In the genomic region with DNA sequence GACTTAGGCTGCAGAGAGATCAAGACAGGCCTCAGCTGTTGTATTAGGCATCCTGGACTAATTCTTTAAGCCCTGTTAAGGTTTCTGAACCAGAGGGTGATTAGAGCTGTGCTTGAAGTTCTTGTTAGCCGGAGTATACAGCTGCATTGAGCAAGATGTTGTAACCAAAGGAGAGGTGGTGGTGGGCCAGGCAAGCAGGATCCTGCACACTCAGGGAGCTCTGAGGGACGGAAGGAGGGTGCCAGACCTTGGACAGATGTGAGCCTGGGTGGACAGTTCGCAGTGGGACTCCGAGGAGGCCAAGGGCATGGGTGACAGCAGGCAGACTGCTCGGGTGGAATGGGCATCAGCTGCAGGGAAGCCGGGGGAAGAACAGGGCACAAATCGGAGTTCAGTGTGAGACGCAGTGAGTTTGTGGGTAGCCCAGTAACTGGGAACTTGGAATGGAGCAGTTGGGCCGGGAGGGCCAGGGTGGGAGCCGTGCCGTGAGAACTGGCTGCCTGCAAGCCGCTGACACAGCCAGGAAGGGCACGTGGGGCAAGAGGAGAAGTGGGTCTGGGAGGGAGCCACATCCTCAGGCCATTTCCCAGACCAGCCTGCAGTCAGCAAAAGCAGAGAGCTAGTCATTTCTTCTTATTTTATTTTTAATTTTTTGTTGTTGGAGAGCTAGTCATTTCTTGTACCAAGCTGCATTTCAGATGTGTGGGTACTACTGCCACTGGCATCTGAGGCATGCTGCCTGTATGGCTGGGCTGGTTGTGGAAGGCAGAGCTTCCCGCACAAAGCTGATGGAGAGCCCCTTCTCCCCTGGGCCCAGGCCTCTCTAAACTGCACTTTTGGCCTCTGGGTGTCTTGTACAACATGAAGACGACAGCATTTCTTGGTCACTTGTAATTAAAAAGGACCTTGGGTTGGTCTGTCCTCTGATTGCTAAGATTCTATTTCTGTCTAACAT, we compare ENCODE assay signal across 13 cellular contexts.
DNase-seq lines count a peak whose midpoint lies in the region; ATAC-seq and TF ChIP-seq lines count a peak whose summit lies in the region.
"Had no signal": no experiment of that assay in that cellular context is flagged by ENCODE, and none has a peak within 500 bp of the region (broad histone marks: within the 10 kb centered on the region; RNA-seq: fewer than 3 reads in every experiment).

No MANE protein-coding gene starts in this region.

- H3K27ac Mint-ChIP-seq in activated naive CD4-positive, alpha-beta T cell treated with anti-CD3 and anti-CD28 coated beads, Interleukin-2, amount 10 ng/mL, durations not matched to agents 7 days and 5 days = peak overlapping the region; percentile 24
- H3K27ac Mint-ChIP-seq in naive thymus-derived CD4-positive, alpha-beta T cell = peak overlapping the region in 4 of 9 donors; percentile 3 to 81 (median 56)
- H3K27ac Mint-ChIP-seq in endothelial cell (ENCODE audit: unreplicated experiment) = no peak overlapping the region
- H3K27ac Mint-ChIP-seq: IgD-negative memory B cell, nephron had no signal

- POLR2A ChIA-PET in naive thymus-derived CD4-positive, alpha-beta T cell (lab: Charles Lee) = no interaction called here

- peak; percentile 18 for ATAC-seq in naive thymus-derived CD4-positive, alpha-beta T cell

- no peak overlapping the region for H3K27ac ChIP-seq in naive thymus-derived CD4-positive, alpha-beta T cell (ENCODE audit: low read depth, low read length)
- H3K27ac ChIP-seq in vagina = peak overlapping the region; percentile 70
- peak overlapping the region in 2 of 4 donors; percentile 12 to 30 for H3K27ac ChIP-seq in esophagus muscularis mucosa (replicated peaks in 1 of 4)
- H3K27ac ChIP-seq: colonic mucosa, PC-9 had no signal

- intact Hi-C loops in naive thymus-derived CD4-positive, alpha-beta T cell (cut with micrococcal nuclease) = no loop called here
- intact Hi-C loops in vagina (cut with DNase I) (no loop called here), esophagus muscularis mucosa (cut with DNase I) (no loop called here)

- CTCF ChIA-PET in activated naive CD4-positive, alpha-beta T cell treated with anti-CD3 and anti-CD28 coated beads, Interleukin-2, amount 10 ng/mL, durations not matched to agents 7 days and 5 days (lab: Charles Lee) = no interaction called here
- CTCF ChIA-PET in naive thymus-derived CD4-positive, alpha-beta T cell (lab: Charles Lee) = interaction anchor here (0.8 kb wide), 1 partner anchor 42 kb away, joined by 3 read pairs; no protein-coding TSS in a partner anchor

- whole genome bisulfite sequencing in esophagus muscularis mucosa = 65% methylated on average over 15 of the region's 15 CpGs

- DNase-seq in activated naive CD4-positive, alpha-beta T cell treated with anti-CD3 and anti-CD28 coated beads, Interleukin-2, amount 10 ng/mL, durations not matched to agents 7 days and 5 days = no peak
- DNase-seq in activated naive CD4-positive, alpha-beta T cell treated with anti-CD3 and anti-CD28 coated beads, Interleukin-2, amount 50 U/mL, for 16 hours = no peak
- DNase-seq in foreskin fibroblast (peak; percentile 56 to 68), vagina (ENCODE audit: extremely low spot score in 2 of 2) (no peak), esophagus muscularis mucosa (ENCODE audit: extremely low spot score) (no peak), endothelial cell (ENCODE audit: low spot score) (no peak)
- no peak for DNase-seq in naive thymus-derived CD4-positive, alpha-beta T cell
- DNase-seq in stimulated activated CD4-positive, alpha-beta T cell treated with anti-CD3 and anti-CD28 coated beads, Interleukin-4, amount 100 ng/mL, for 4 hours = no peak
- DNase-seq: colonic mucosa, trophoblast cell had no signal

- H3K4me3 Mint-ChIP-seq in activated naive CD4-positive, alpha-beta T cell treated with anti-CD3 and anti-CD28 coated beads, Interleukin-2, amount 10 ng/mL, durations not matched to agents 7 days and 5 days = no peak overlapping the region
- H3K4me3 Mint-ChIP-seq in naive thymus-derived CD4-positive, alpha-beta T cell = no peak overlapping the region
- H3K4me3 Mint-ChIP-seq in endothelial cell (ENCODE audit: unreplicated experiment) = no peak overlapping the region
- H3K4me3 Mint-ChIP-seq: nephron had no signal

- H3K4me3 ChIP-seq in foreskin fibroblast (ENCODE audit: low read depth in 1 of 2, low read length in 2 of 2) (no peak overlapping the region), vagina (no peak overlapping the region), esophagus muscularis mucosa (no peak overlapping the region)
- no peak overlapping the region for H3K4me3 ChIP-seq in naive thymus-derived CD4-positive, alpha-beta T cell (ENCODE audit: low read length)
- H3K4me3 ChIP-seq: colonic mucosa, PC-9 had no signal

- peaks cover 0 to 94% (median 11%) of the 10 kb centered on the region in 3 experiments for H3K36me3 ChIP-seq in naive thymus-derived CD4-positive, alpha-beta T cell (ENCODE audit: control insufficient read depth in 2 of 3, insufficient read depth in 3 of 3, low read length in 3 of 3)
- peaks cover 0 to 31% of the 10 kb centered on the region in 2 donors for H3K36me3 ChIP-seq in vagina
- peaks cover 17 to 80% (median 68%) of the 10 kb centered on the region in 4 donors for H3K36me3 ChIP-seq in esophagus muscularis mucosa
- H3K36me3 ChIP-seq: colonic mucosa had no signal

- H3K27me3 ChIP-seq in naive thymus-derived CD4-positive, alpha-beta T cell (ENCODE audit: control insufficient read depth in 2 of 2, insufficient read depth in 2 of 2, low read length in 2 of 2) = no peaks in the 10 kb centered on the region
- no peaks in the 10 kb centered on the region for H3K27me3 ChIP-seq in vagina
- no peaks in the 10 kb centered on the region for H3K27me3 ChIP-seq in esophagus muscularis mucosa
- H3K27me3 ChIP-seq: colonic mucosa had no signal

- H3K27me3 Mint-ChIP-seq in activated naive CD4-positive, alpha-beta T cell treated with anti-CD3 and anti-CD28 coated beads, Interleukin-2, amount 10 ng/mL, durations not matched to agents 7 days and 5 days = no peaks in the 10 kb centered on the region
- H3K27me3 Mint-ChIP-seq in naive thymus-derived CD4-positive, alpha-beta T cell = no peaks in the 10 kb centered on the region
- H3K27me3 Mint-ChIP-seq in endothelial cell (ENCODE audit: unreplicated experiment) = peaks cover 9% of the 10 kb centered on the region
- H3K27me3 Mint-ChIP-seq: IgD-negative memory B cell had no signal

- no peak for TF ChIP-seq EP300 in esophagus muscularis mucosa (IDR thresholded peaks at IDR 0.05)

- H3K9me3 ChIP-seq in naive thymus-derived CD4-positive, alpha-beta T cell (ENCODE audit: control insufficient read depth in 2 of 3, low read length in 3 of 3) = no peaks in the 10 kb centered on the region
- H3K9me3 ChIP-seq in vagina (no peaks in the 10 kb centered on the region), esophagus muscularis mucosa (no peaks in the 10 kb centered on the region)
- H3K9me3 ChIP-seq: colonic mucosa had no signal

- no peaks in the 10 kb centered on the region for H3K4me1 Mint-ChIP-seq in activated naive CD4-positive, alpha-beta T cell treated with anti-CD3 and anti-CD28 coated beads, Interleukin-2, amount 10 ng/mL, durations not matched to agents 7 days and 5 days
- H3K4me1 Mint-ChIP-seq in naive thymus-derived CD4-positive, alpha-beta T cell = peaks cover 0 to 16% (median 3%) of the 10 kb centered on the region in 7 donors
- no peaks in the 10 kb centered on the region for H3K4me1 Mint-ChIP-seq in endothelial cell (ENCODE audit: unreplicated experiment)
- H3K4me1 Mint-ChIP-seq: IgD-negative memory B cell had no signal

- no peaks in the 10 kb centered on the region for H3K4me1 ChIP-seq in naive thymus-derived CD4-positive, alpha-beta T cell (ENCODE audit: control insufficient read depth in 2 of 2, insufficient read depth in 2 of 2, low read length in 2 of 2)
- peaks cover 46% of the 10 kb centered on the region for H3K4me1 ChIP-seq in vagina
- H3K4me1 ChIP-seq in esophagus muscularis mucosa = peaks cover 26 to 33% (median 31%) of the 10 kb centered on the region in 4 donors
- H3K4me1 ChIP-seq: colonic mucosa had no signal

- H3K36me3 Mint-ChIP-seq in activated naive CD4-positive, alpha-beta T cell treated with anti-CD3 and anti-CD28 coated beads, Interleukin-2, amount 10 ng/mL, durations not matched to agents 7 days and 5 days = peaks cover 2% of the 10 kb centered on the region
- peaks cover 2 to 67% (median 46%) of the 10 kb centered on the region in 5 donors for H3K36me3 Mint-ChIP-seq in naive thymus-derived CD4-positive, alpha-beta T cell
- H3K36me3 Mint-ChIP-seq in endothelial cell (ENCODE audit: low read depth, unreplicated experiment) = peaks cover 54% of the 10 kb centered on the region

- TF ChIP-seq POLR2A in vagina (IDR thresholded peaks at IDR 0.05) (no peak), esophagus muscularis mucosa (IDR thresholded peaks at IDR 0.05; ENCODE audit: low read depth) (no peak)

- H3K9me3 Mint-ChIP-seq in activated naive CD4-positive, alpha-beta T cell treated with anti-CD3 and anti-CD28 coated beads, Interleukin-2, amount 10 ng/mL, durations not matched to agents 7 days and 5 days = no peaks in the 10 kb centered on the region
- peaks cover 0 to 1% (median 0%) of the 10 kb centered on the region in 11 donors for H3K9me3 Mint-ChIP-seq in naive thymus-derived CD4-positive, alpha-beta T cell
- no peaks in the 10 kb centered on the region for H3K9me3 Mint-ChIP-seq in endothelial cell (ENCODE audit: unreplicated experiment)
- H3K9me3 Mint-ChIP-seq: IgD-negative memory B cell, nephron had no signal

- TF ChIP-seq CTCF in foreskin fibroblast (IDR thresholded peaks at IDR 0.05; ENCODE audit: low read depth, low read length) (no peak), vagina (IDR thresholded peaks at IDR 0.05) (no peak), esophagus muscularis mucosa (IDR thresholded peaks at IDR 0.05) (no peak), endothelial cell (IDR thresholded peaks at IDR 0.05; ENCODE audit: unreplicated experiment) (no peak)

Comparison
In these comparisons a context has a peak if more than half of its experiments do, and no peak if none do; other contexts are left out.
1. DNase-seq: peak in foreskin fibroblast (2 of 2); none in activated naive CD4-positive, alpha-beta T cell treated with anti-CD3 and anti-CD28 coated beads, Interleukin-2, amount 10 ng/mL, durations not matched to agents 7 days and 5 days (single experiment), activated naive CD4-positive, alpha-beta T cell treated with anti-CD3 and anti-CD28 coated beads, Interleukin-2, amount 50 U/mL, for 16 hours (single experiment), naive thymus-derived CD4-positive, alpha-beta T cell (0 of 9), vagina (0 of 2), esophagus muscularis mucosa (single experiment), stimulated activated CD4-positive, alpha-beta T cell treated with anti-CD3 and anti-CD28 coated beads, Interleukin-4, amount 100 ng/mL, for 4 hours (0 of 2) and endothelial cell (single experiment).